In the genomic region with DNA sequence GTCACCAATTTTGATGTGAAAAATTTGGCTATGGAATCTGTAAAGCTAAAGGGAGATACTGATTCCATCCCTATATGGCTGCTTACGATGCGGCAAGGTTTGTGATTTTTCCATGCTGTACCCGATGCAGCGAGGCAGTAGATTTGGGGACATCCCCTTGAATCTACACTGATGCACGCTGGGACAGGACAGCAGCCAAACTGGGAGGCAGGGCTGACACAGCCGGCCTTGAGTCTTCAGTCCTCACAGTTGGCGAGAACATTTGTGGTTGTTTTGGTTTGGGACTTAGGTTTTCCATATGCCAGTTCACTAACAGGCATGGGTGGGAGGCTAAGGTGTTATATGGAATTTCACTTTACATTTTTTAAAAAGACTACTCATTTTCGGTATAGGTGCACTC, we compare ENCODE assay signal across 15 cellular contexts. TPM values are rescaled to one million over a fixed set of nuclear protein-coding genes. Genes with fewer than 3 reads are reported as not detected.
DNase-seq lines count a peak whose midpoint lies in the region; ATAC-seq, FAIRE-seq and TF ChIP-seq lines count a peak whose summit lies in the region.
"Had no signal": no experiment of that assay in that cellular context is flagged by ENCODE, and none has a peak within 500 bp of the region (broad histone marks: within the 10 kb centered on the region; RNA-seq: fewer than 3 reads in every experiment).

No MANE protein-coding gene starts in this region.

- ATAC-seq in SK-N-SH treated with all-trans-retinoic acid at 6 μM for 48 hours = no peak
- no peak for ATAC-seq in GM19328 (IDR thresholded peaks at IDR 0.05; ENCODE audit: unreplicated experiment)
- ATAC-seq: stimulated activated naive B cell treated with anti-CD40 and anti-IgM and Interleukin-4, amounts not matched to agents 10 μg/mL and 1 μg/mL and 100 μg/mL, for 72 hours had no signal

- H3K36me3 ChIP-seq in SK-N-SH (replicated peaks in 1 of 2; ENCODE audit: control insufficient read depth in 1 of 2, insufficient read depth in 2 of 2, low read length in 1 of 2) (no peaks in the 10 kb centered on the region), esophagus squamous epithelium (no peaks in the 10 kb centered on the region), uterus (no peaks in the 10 kb centered on the region)

- H3F3A ChIP-seq in SK-N-SH (replicated peaks; ENCODE audit: insufficient read depth) = peaks cover 20% of the 10 kb centered on the region

- no peak overlapping the region for H2AFZ ChIP-seq in SK-N-SH (ENCODE audit: low read depth)
- H2AFZ ChIP-seq: hepatocyte had no signal

- H3K27me3 ChIP-seq in SK-N-SH (ENCODE audit: insufficient read depth) (no peaks in the 10 kb centered on the region), esophagus squamous epithelium (peaks cover 0 to 79% (median 0%) of the 10 kb centered on the region in 4 donors), uterus (peaks cover 0 to 5% of the 10 kb centered on the region in 2 donors)

- H3K4me3 ChIP-seq in SK-N-SH (ENCODE audit: low read depth in 2 of 2, low read length in 1 of 2) = no peak overlapping the region
- no peak overlapping the region for H3K4me3 ChIP-seq in esophagus squamous epithelium
- H3K4me3 ChIP-seq in uterus = no peak overlapping the region
- H3K4me3 ChIP-seq: hepatocyte had no signal

- TF ChIP-seq CTCF in SK-N-SH (IDR thresholded peaks at IDR 0.05) = no peak
- no peak for TF ChIP-seq CTCF in esophagus squamous epithelium (IDR thresholded peaks at IDR 0.05)
- no peak for TF ChIP-seq CTCF in uterus (IDR thresholded peaks at IDR 0.05)

- TF ChIP-seq EP300 in SK-N-SH (IDR thresholded peaks at IDR 0.05; ENCODE audit: borderline replicate concordance in 1 of 2, low read depth in 1 of 2, low read length in 1 of 2) = no peak

- H3K4me1 ChIP-seq in SK-N-SH (ENCODE audit: control insufficient read depth in 1 of 2, insufficient read depth in 2 of 2, low read depth in 1 of 2, low read length in 1 of 2) = peaks cover 13 to 29% of the 10 kb centered on the region in 2 experiments; a peak in 2 of 4 replicates
- peaks cover 26 to 43% (median 26%) of the 10 kb centered on the region in 3 donors for H3K4me1 ChIP-seq in esophagus squamous epithelium
- H3K4me1 ChIP-seq in uterus = no peaks in the 10 kb centered on the region

- peak overlapping the region; percentile 38; the same call in 1 of the 2 replicates for H3K4me2 ChIP-seq in SK-N-SH
- H3K4me2 ChIP-seq: hepatocyte had no signal

- H3K27ac ChIP-seq in SK-N-SH (ENCODE audit: low read depth in 2 of 2, low read length in 1 of 2) (peak overlapping the region in 1 of 2 experiments; percentile 17; a peak in 1 of 4 replicates), esophagus squamous epithelium (peak overlapping the region in 3 of 4 donors; percentile 29 to 56 (median 53)), uterus (peak overlapping the region; percentile 30 to 62)
- H3K27ac ChIP-seq: hepatocyte had no signal

- no peak for FAIRE-seq in H54 (lab: Jason Lieb, UNC)
- FAIRE-seq: A204.1, kidney had no signal

- 0 out of 2 replicates have a peak, but pooled peaks cover 4% of the 10 kb centered on the region for H4K20me1 ChIP-seq in SK-N-SH (ENCODE audit: insufficient read depth)

- intact Hi-C loops in esophagus squamous epithelium (cut with DNase I) (no loop called here), uterus (cut with DNase I; ENCODE audit: low total_unique reads) (no loop called here)

- no peaks in the 10 kb centered on the region for H3K79me2 ChIP-seq in SK-N-SH (ENCODE audit: insufficient read depth)
- H3K79me2 ChIP-seq: hepatocyte had no signal

- H3K9me3 ChIP-seq in SK-N-SH = no peaks in the 10 kb centered on the region
- H3K9me3 ChIP-seq in esophagus squamous epithelium = no peaks in the 10 kb centered on the region
- no peaks in the 10 kb centered on the region for H3K9me3 ChIP-seq in uterus

- H3K9me2 ChIP-seq in SK-N-SH = no peaks in the 10 kb centered on the region

- CTCF ChIA-PET in SK-N-SH (lab: Yijun Ruan, JAX) = interaction anchor here (0.7 to 3.9 kb wide), 4 partner anchors 12 to 526 kb away, joined by 3 to 32 read pairs (median 3); no protein-coding TSS in a partner anchor

- 90% methylated on average over 8 of the region's 8 CpGs for WGBS in SK-N-SH (ENCODE audit: low lambda C conversion rate)
- 69 to 73% methylated on average over 8 of the region's 8 CpGs for WGBS in esophagus squamous epithelium, 2 donors

- TF ChIP-seq RAD21 in SK-N-SH (IDR thresholded peaks at IDR 0.05; ENCODE audit: low read length) = no peak

- no peak overlapping the region for H3K9ac ChIP-seq in SK-N-SH

- no peak for DNase-seq in SK-N-SH
- DNase-seq in esophagus squamous epithelium (lab: John Stamatoyannopoulos, UW) = no peak
- peak; percentile 69 for DNase-seq in myocyte (ENCODE audit: low read depth)
- DNase-seq in uterus = no peak
- DNase-seq in NCI-H2227 (lab: John Stamatoyannopoulos, UW; ENCODE audit: unreplicated experiment) = no peak
- DNase-seq in H54 (ENCODE audit: insufficient read length, low spot score) = no peak
- DNase-seq: activated CD4-positive, alpha-beta T cell treated with anti-CD3 and anti-CD28 coated beads for 1 hour; activated gamma-delta T cell; kidney; NCI-H2227 treated with DMSO at 0.1 percent for 48 hours; stimulated activated naive B cell treated with anti-CD40 and anti-IgM and Interleukin-4, amounts not matched to agents 10 μg/mL and 1 μg/mL and 100 μg/mL, for 72 hours had no signal

- TF ChIP-seq POLR2A in esophagus squamous epithelium (IDR thresholded peaks at IDR 0.05) = no peak
- TF ChIP-seq POLR2A in uterus (IDR thresholded peaks at IDR 0.05) = no peak
- TF ChIP-seq POLR2A in H54 (IDR thresholded peaks at IDR 0.05; ENCODE audit: low read depth, low read length) = no peak

- POLR2A ChIA-PET in SK-N-SH (lab: Yijun Ruan, JAX) = no interaction called here

TF ChIP-seq in SK-N-SH, 30 proteins besides CTCF, POLR2A, EP300 and RAD21:
- TF ChIP-seq MEF2A (IDR thresholded peaks at IDR 0.05; ENCODE audit: borderline replicate concordance, low read depth) (no peak), RFX5 (IDR thresholded peaks at IDR 0.05; ENCODE audit: low read length) (no peak), FOSL2 (IDR thresholded peaks at IDR 0.05; ENCODE audit: borderline replicate concordance, low read depth) (no peak), EZH2phosphoT487 (IDR thresholded peaks at IDR 0.05; ENCODE audit: borderline replicate concordance, low read depth) (no peak), YY1 (IDR thresholded peaks at IDR 0.05; ENCODE audit: low read depth) (no peak), NRF1 (IDR thresholded peaks at IDR 0.05; ENCODE audit: low read depth, low read length) (no peak), TEAD4 (IDR thresholded peaks at IDR 0.05; ENCODE audit: borderline replicate concordance, insufficient read depth) (no peak), MXI1 (IDR thresholded peaks at IDR 0.05; ENCODE audit: low read depth, low read length) (no peak), POLR2AphosphoS5 (IDR thresholded peaks at IDR 0.05; ENCODE audit: low read depth, low read length) (no peak), SIN3A (IDR thresholded peaks at IDR 0.05; ENCODE audit: borderline replicate concordance, low read depth, low read length) (no peak), GABPA (IDR thresholded peaks at IDR 0.05; ENCODE audit: low read depth) (no peak), JUND (IDR thresholded peaks at IDR 0.05) (no peak), FOXJ3 (CRISPR knock-in tag; IDR thresholded peaks at IDR 0.05) (no peak)
- TF ChIP-seq, protein P1, sequence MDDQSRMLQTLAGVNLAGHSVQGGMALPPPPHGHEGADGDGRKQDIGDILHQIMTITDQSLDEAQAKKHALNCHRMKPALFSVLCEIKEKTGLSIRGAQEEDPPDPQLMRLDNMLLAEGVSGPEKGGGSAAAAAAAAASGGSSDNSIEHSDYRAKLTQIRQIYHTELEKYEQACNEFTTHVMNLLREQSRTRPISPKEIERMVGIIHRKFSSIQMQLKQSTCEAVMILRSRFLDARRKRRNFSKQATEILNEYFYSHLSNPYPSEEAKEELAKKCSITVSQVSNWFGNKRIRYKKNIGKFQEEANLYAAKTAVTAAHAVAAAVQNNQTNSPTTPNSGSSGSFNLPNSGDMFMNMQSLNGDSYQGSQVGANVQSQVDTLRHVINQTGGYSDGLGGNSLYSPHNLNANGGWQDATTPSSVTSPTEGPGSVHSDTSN (IDR thresholded peaks at IDR 0.05) = no peak

TF ChIP-seq in SK-N-SH treated with all-trans-retinoic acid at 6 μM for 48 hours, 23 proteins besides CTCF, POLR2A, EP300 and RAD21:
- no peak for TF ChIP-seq ZFP3 (CRISPR knock-in tag; IDR thresholded peaks at IDR 0.05)
- TF ChIP-seq ISL1 (CRISPR knock-in tag; IDR thresholded peaks at IDR 0.05) = no peak
- TF ChIP-seq ESRRG (CRISPR knock-in tag; IDR thresholded peaks at IDR 0.05) = no peak
- no peak for TF ChIP-seq ZNF565 (CRISPR knock-in tag; conservative IDR thresholded peaks at IDR 0.05; ENCODE audit: low read depth)

RNA-seq across cellular contexts. Expression of gene GALNT16, which starts 3.8 kb away (rescaled TPM):
- 12.7 and 17.0 TPM in 2 replicates for polyA plus RNA-seq in SK-N-SH (2012; rRNA removed)
- polyA plus RNA-seq in SK-N-SH (2012; cell fraction: cytosol; rRNA removed) = 8.9 and 12.4 TPM in 2 replicates
- 22.8 and 32.1 TPM in 2 replicates for polyA plus RNA-seq in SK-N-SH (2012; cell fraction: nucleus; rRNA removed)
- total RNA-seq in esophagus squamous epithelium (1 to 10 TPM in 2 of 4 donors, under 1 TPM in 2; 0.11 to 2.7 (median 1.3) TPM), myocyte (2.9 and 4.5 TPM in 2 replicates), uterus (10 to 100 TPM in 3 of 4 donors, 1 to 10 TPM in 1; 2.1 to 35.9 (median 11.5) TPM)
- 19.3 TPM for polyA plus RNA-seq in myocyte (2012)
